ENCODE assay signal across 1 cellular context in the genomic region with DNA sequence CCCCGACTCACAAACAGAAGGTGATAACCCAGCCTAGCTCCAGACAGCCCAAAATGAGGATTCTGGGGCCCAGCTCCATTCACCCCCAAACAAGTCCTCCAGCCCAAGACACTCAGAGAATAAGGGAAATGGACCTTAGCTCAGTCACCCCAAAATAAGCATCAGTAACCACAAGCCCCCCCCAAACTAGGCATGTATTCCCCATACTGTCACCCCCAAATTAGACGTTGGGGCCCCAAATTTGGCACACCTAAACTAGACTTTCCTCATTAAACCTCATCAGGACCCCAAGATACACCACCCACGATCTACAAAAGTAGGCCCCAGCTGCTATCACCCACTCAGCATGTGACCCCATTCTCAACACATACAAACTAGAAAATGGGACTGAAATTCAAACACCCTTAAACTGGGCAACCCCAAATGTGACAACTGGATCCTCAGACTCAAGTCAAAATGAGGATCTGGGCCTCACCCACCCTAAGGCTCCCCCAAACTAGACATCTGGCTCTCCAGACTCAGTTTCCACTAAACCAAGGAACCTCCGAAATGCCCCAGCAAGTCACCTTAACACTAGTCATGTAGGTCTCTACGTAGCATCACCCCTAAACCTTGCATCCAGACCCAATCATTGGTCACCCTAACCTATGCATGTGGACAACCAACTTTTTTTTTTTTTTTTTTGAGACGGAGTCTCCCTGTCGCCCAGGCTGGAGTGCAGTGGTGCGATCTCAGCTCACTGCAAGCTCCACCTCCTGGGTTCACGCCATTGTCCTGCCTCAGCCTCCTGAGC.
TF ChIP-seq lines count a peak whose summit lies in the region.

No MANE protein-coding gene starts in this region.

TF ChIP-seq in IMR-90, 13 proteins besides CTCF, POLR2A, EP300 and RAD21:
- no peak for TF ChIP-seq CEBPB (IDR thresholded peaks at IDR 0.05; ENCODE audit: low read depth, low read length)
- TF ChIP-seq RCOR1 (IDR thresholded peaks at IDR 0.05; ENCODE audit: insufficient replicate concordance, low read length): no peak
